ENCODE assay signal across 8 cellular contexts in genomic region chrX:131987252-131987651, GRCh38. TPM values are rescaled to one million over a fixed set of nuclear protein-coding genes. Genes with fewer than 3 reads are reported as not detected.
A peak's percentile ranks its signal among the peaks of the same experiment; 100 is the strongest.
DNase-seq lines count a peak whose midpoint lies in the region; ATAC-seq and TF ChIP-seq lines count a peak whose summit lies in the region.

No MANE protein-coding gene starts in this region.

- H3K4me1 ChIP-seq in OCI-LY3 (ENCODE audit: low read length) = peaks cover 25% of the 10 kb centered on the region
- H3K4me1 ChIP-seq in lower lobe of right lung = no peaks in the 10 kb centered on the region

- H2AFZ ChIP-seq in OCI-LY3 (ENCODE audit: low read depth, low read length) = peak overlapping the region; percentile 93

- H3K4me3 Mint-ChIP-seq in naive thymus-derived CD8-positive, alpha-beta T cell = peak overlapping the region; percentile 49 to 79 (median 70)

- no peaks in the 10 kb centered on the region for H3K36me3 ChIP-seq in OCI-LY3 (replicated peaks; ENCODE audit: low read depth, low read length)
- H3K36me3 ChIP-seq in lower lobe of right lung = no peaks in the 10 kb centered on the region

- no peaks in the 10 kb centered on the region for H3K79me2 ChIP-seq in OCI-LY3 (ENCODE audit: low read length)

- POLR2A ChIA-PET in naive thymus-derived CD8-positive, alpha-beta T cell (lab: Charles Lee) = interaction anchor here (0.5 to 1.6 kb wide), 3 partner anchors 36 to 63 kb away, joined by 4 to 6 read pairs (median 5); partner anchors contain the start of gene STK26

- DNase-seq in naive thymus-derived CD8-positive, alpha-beta T cell = peak in 9 of 10 donors; percentile 5 to 79 (median 48)
- DNase-seq in HPDE6-E6E7 (ENCODE audit: extremely low spot score) (no peak), H4 (ENCODE audit: low spot score) (no peak), lower lobe of right lung (no peak), left lobe of liver (ENCODE audit: low spot score) (no peak)

- H3K27ac Mint-ChIP-seq in naive thymus-derived CD8-positive, alpha-beta T cell = peak overlapping the region; percentile 87 to 100 (median 94)

- H3K9ac ChIP-seq in OCI-LY3 (ENCODE audit: low read length) = peak overlapping the region; percentile 29; the same call in 1 of the 2 replicates

- no peaks in the 10 kb centered on the region for H3K9me3 ChIP-seq in OCI-LY3 (ENCODE audit: insufficient read depth, low read length)
- no peaks in the 10 kb centered on the region for H3K9me3 ChIP-seq in lower lobe of right lung

- H3K9me3 Mint-ChIP-seq in naive thymus-derived CD8-positive, alpha-beta T cell = peaks cover 0 to 11% (median 2%) of the 10 kb centered on the region in 9 donors

- peaks cover 0 to 8% (median 2%) of the 10 kb centered on the region in 3 donors for H3K36me3 Mint-ChIP-seq in naive thymus-derived CD8-positive, alpha-beta T cell

- no peaks in the 10 kb centered on the region for H3K27me3 ChIP-seq in OCI-LY3 (ENCODE audit: low read depth, low read length)
- H3K27me3 ChIP-seq in lower lobe of right lung (ENCODE audit: low read depth) = no peaks in the 10 kb centered on the region

- intact Hi-C loops in lower lobe of right lung (cut with DNase I) = no loop called here

- no peaks in the 10 kb centered on the region for H3K27me3 Mint-ChIP-seq in naive thymus-derived CD8-positive, alpha-beta T cell

- H4K20me1 ChIP-seq in OCI-LY3 (ENCODE audit: insufficient read depth, low read length) = no peaks in the 10 kb centered on the region

- peaks cover 24 to 74% (median 69%) of the 10 kb centered on the region in 4 donors for H3K4me1 Mint-ChIP-seq in naive thymus-derived CD8-positive, alpha-beta T cell

- H3K4me3 ChIP-seq in OCI-LY3 (ENCODE audit: low read length) = peak overlapping the region; percentile 51
- H3K4me3 ChIP-seq in lower lobe of right lung = no peak overlapping the region

- ATAC-seq in GM19023 (IDR thresholded peaks at IDR 0.05; ENCODE audit: unreplicated experiment) = peak; percentile 93
- ATAC-seq in HG02870 (IDR thresholded peaks at IDR 0.05; ENCODE audit: unreplicated experiment) = peak; percentile 98
- peak; percentile 96 to 97 for ATAC-seq in naive thymus-derived CD8-positive, alpha-beta T cell
- ATAC-seq in lower lobe of right lung = no peak
- no peak for ATAC-seq in left lobe of liver

- TF ChIP-seq CTCF in OCI-LY3 (IDR thresholded peaks at IDR 0.05; ENCODE audit: low read depth, low read length) (no peak), lower lobe of right lung (IDR thresholded peaks at IDR 0.05) (no peak)

- peak overlapping the region; percentile 78 for H3K4me2 ChIP-seq in OCI-LY3 (ENCODE audit: low read length)

- peak overlapping the region; percentile 60 for H3K27ac ChIP-seq in OCI-LY3 (ENCODE audit: low read length)
- H3K27ac ChIP-seq in lower lobe of right lung = no peak overlapping the region

RNA-seq across cellular contexts. Expression of gene STK26, which starts 35.9 kb away (rescaled TPM):
- 10 to 100 TPM; 55.9 to 57.6 TPM for total RNA-seq in naive thymus-derived CD8-positive, alpha-beta T cell
- polyA plus RNA-seq in naive thymus-derived CD8-positive, alpha-beta T cell = 10 to 100 TPM; 45.1 to 54.0 (median 50.6) TPM
- total RNA-seq in H4 (2014; rRNA removed; shearing (Covaris generic)) = 31.5 and 32.5 TPM in 2 replicates
- total RNA-seq in lower lobe of right lung = 10.6 TPM
- total RNA-seq in left lobe of liver = 3.2 TPM

Comparison
In these comparisons a context has a peak if more than half of its experiments do, and no peak if none do; other contexts are left out.
1. ATAC-seq: peak in GM19023 (single experiment), HG02870 (single experiment) and naive thymus-derived CD8-positive, alpha-beta T cell (2 of 2); none in lower lobe of right lung (0 of 2) and left lobe of liver (single experiment).
2. DNase-seq: peak in naive thymus-derived CD8-positive, alpha-beta T cell (9 of 10); none in HPDE6-E6E7 (single experiment), H4 (single experiment), lower lobe of right lung (single experiment) and left lobe of liver (single experiment).